10 cellular contexts compared by ENCODE assay signal in the genomic region with DNA sequence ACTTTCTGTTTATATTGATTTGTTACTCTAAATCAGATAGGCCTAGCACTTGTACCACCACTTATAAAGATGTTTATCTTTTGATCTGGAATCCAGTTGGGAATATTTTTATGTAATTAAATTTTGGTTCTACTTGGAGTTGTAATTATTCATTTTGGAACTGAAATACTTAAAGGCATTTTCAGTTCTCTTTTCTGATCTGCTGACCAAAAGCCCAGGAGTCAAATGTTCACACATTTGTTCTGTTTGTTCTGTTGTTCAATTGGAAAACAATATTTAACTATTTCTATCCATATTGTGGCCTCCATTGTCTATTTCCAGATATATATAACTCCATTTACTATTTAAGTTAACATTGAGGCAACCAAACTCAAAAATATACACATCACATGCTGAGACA.
"Had no signal": no experiment of that assay in that cellular context is flagged by ENCODE, and none has a peak within 500 bp of the region (broad histone marks: within the 10 kb centered on the region; RNA-seq: fewer than 3 reads in every experiment).

No MANE protein-coding gene starts in this region.

- H3K9ac ChIP-seq: GM23248 had no signal

- H3K36me3 ChIP-seq: HAP-1 had no signal

- FAIRE-seq: H1, H54 had no signal

- H3K4me1 Mint-ChIP-seq: GM23338, H9 had no signal

- H3K27ac Mint-ChIP-seq: GM23338, H9, HFFc6 had no signal

- H3K4me3 Mint-ChIP-seq: GM23338, H9, HFFc6 had no signal

- H3K4me3 ChIP-seq: GM23248, GM23338, HAP-1 had no signal

- ATAC-seq: GM23338, HCT116 had no signal

- H2AFZ ChIP-seq: GM23248, GM23338 had no signal

- H3K4me2 ChIP-seq: GM23338 had no signal

- H3K9me3 ChIP-seq: HAP-1 had no signal

- H3K4me1 ChIP-seq: HAP-1 had no signal

- H3K9me3 Mint-ChIP-seq: GM23338, H9 had no signal

- H3K27ac ChIP-seq: GM23248 had no signal

- DNase-seq: GM23248, H7, H9, HCEC 1CT, HFFc6 had no signal
